Comparison of ENCODE assay signal across 22 cellular contexts in the genomic region with DNA sequence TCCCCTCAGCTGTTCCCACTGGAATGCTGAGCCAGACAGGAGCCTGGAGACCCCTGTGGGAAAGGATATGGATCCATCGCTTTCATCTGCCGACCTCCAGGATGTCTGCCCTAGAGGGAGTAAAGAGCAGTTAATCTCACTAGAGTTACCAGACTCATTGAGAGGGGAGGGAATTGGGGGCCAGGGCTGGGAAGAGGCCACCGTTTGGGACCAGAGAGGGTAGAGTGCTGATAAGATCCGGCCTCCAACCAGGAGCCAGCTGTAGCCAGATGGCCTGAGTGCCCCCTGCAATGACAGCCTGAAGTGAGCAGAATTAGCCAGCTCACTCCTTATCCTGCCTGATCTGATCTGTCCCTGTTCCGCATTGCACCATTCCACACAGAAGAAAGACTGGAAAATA. TPM values are rescaled to one million over a fixed set of nuclear protein-coding genes. Genes with fewer than 3 reads are reported as not detected.
DNase-seq lines count a peak whose midpoint lies in the region; ATAC-seq, FAIRE-seq and TF ChIP-seq lines count a peak whose summit lies in the region.
"Had no signal": no experiment of that assay in that cellular context is flagged by ENCODE, and none has a peak within 500 bp of the region (broad histone marks: within the 10 kb centered on the region; RNA-seq: fewer than 3 reads in every experiment).

No MANE protein-coding gene starts in this region.

- DNase-seq in A549 (ENCODE audit: low read depth in 1 of 2, low spot score in 1 of 2) (no peak), IMR-90 (no peak), endothelial cell (ENCODE audit: low spot score) (no peak), mesothelial cell of epicardium (ENCODE audit: low spot score in 2 of 2, unreplicated experiment in 2 of 2) (no peak), pons (ENCODE audit: low spot score) (no peak), dorsolateral prefrontal cortex (no peak)
- no peak for DNase-seq in activated CD8-positive, alpha-beta T cell treated with anti-CD3 and anti-CD28 coated beads for 36 hours
- DNase-seq: activated T-cell treated with anti-CD3 and anti-CD28 coated beads for 4 hours; NCI-H1436; NCI-H748 treated with DMSO at 0.1 percent for 48 hours; occipital lobe; SHP77 treated with DMSO at 0.1 percent for 48 hours; stimulated activated CD8-positive, alpha-beta memory T cell treated with anti-CD3 and anti-CD28 coated beads, Interleukin-4, amount 100 ng/mL, for 48 hours had no signal

- H2BK20ac ChIP-seq in IMR-90 (ENCODE audit: low read depth, low read length): no peak overlapping the region

- H2AK5ac ChIP-seq in IMR-90 (ENCODE audit: low read depth, low read length): no peak overlapping the region

- no peak overlapping the region for H3K56ac ChIP-seq in IMR-90 (ENCODE audit: extremely low read depth, insufficient read depth, low read length)

- no peak for TF ChIP-seq POLR2A in A549 (IDR thresholded peaks at IDR 0.05; ENCODE audit: low read length)
- no peak for TF ChIP-seq POLR2A in IMR-90 (IDR thresholded peaks at IDR 0.05; ENCODE audit: low read depth, low read length)

- no peak overlapping the region for H4K5ac ChIP-seq in IMR-90 (ENCODE audit: low read depth, low read length)

- H3K27me3 Mint-ChIP-seq in endothelial cell (ENCODE audit: unreplicated experiment) (peaks cover 13% of the 10 kb centered on the region), mesothelial cell of epicardium (ENCODE audit: low read depth) (peaks cover 2% of the 10 kb centered on the region)
- peaks cover 19% of the 10 kb centered on the region for H3K27me3 Mint-ChIP-seq in activated CD8-positive, alpha-beta T cell treated with anti-CD3 and anti-CD28 coated beads for 36 hours

- TF ChIP-seq CTCF in A549 (IDR thresholded peaks at IDR 0.05): no peak
- TF ChIP-seq CTCF in IMR-90 (conservative IDR thresholded peaks at IDR 0.05; ENCODE audit: low read depth, low read length): no peak
- no peak for TF ChIP-seq CTCF in endothelial cell (IDR thresholded peaks at IDR 0.05; ENCODE audit: unreplicated experiment)
- TF ChIP-seq CTCF in mesothelial cell of epicardium (IDR thresholded peaks at IDR 0.05; ENCODE audit: unreplicated experiment): no peak
- TF ChIP-seq CTCF in dorsolateral prefrontal cortex (IDR thresholded peaks at IDR 0.05 in 54 of 56, conservative IDR thresholded peaks at IDR 0.05 in 2 of 56; ENCODE audit: low read depth in 1 of 56, partially characterized antibody in 56 of 56): no peak
- no peak for TF ChIP-seq CTCF in activated CD8-positive, alpha-beta T cell treated with anti-CD3 and anti-CD28 coated beads for 36 hours (IDR thresholded peaks at IDR 0.05)

- H2BK5ac ChIP-seq in IMR-90 (ENCODE audit: low read depth, low read length, poor library complexity, severe bottlenecking): no peak overlapping the region

- H3K27ac ChIP-seq in A549 (peak overlapping the region; percentile 39 to 64; a peak in 5 of 6 replicates), IMR-90 (ENCODE audit: insufficient read depth, low read length) (no peak overlapping the region), dorsolateral prefrontal cortex (peak overlapping the region in 1 of 59 donors; percentile 15)

- H4K8ac ChIP-seq in IMR-90 (ENCODE audit: low read depth in 2 of 2, low read length in 2 of 2): no peak overlapping the region

- no peak overlapping the region for H3K9ac ChIP-seq in IMR-90 (ENCODE audit: low read depth, low read length)

- peaks cover 78% of the 10 kb centered on the region for H3K4me1 Mint-ChIP-seq in endothelial cell (ENCODE audit: unreplicated experiment)
- H3K4me1 Mint-ChIP-seq in mesothelial cell of epicardium: peaks cover 32% of the 10 kb centered on the region
- H3K4me1 Mint-ChIP-seq in activated CD8-positive, alpha-beta T cell treated with anti-CD3 and anti-CD28 coated beads for 36 hours (ENCODE audit: low read depth): peaks cover 12% of the 10 kb centered on the region

- no peaks in the 10 kb centered on the region for H4K20me1 ChIP-seq in IMR-90 (ENCODE audit: insufficient read depth, low read length)

- CTCF ChIA-PET in A549 (lab: Yijun Ruan, JAX) (interaction anchor here (1.0 to 5.8 kb wide), 3 partner anchors 9 to 400 kb away, joined by 4 to 55 read pairs (median 38); no protein-coding TSS in a partner anchor), IMR-90 (lab: Yijun Ruan, JAX) (interaction anchor here (0.7 to 1.2 kb wide), 2 partner anchors 8 to 9 kb away, joined by 4 read pairs; no protein-coding TSS in a partner anchor)
- CTCF ChIA-PET in activated CD8-positive, alpha-beta T cell treated with anti-CD3 and anti-CD28 coated beads for 36 hours (lab: Charles Lee): interaction anchor here (3.0 kb wide), 1 partner anchor 9 kb away, joined by 19 read pairs; no protein-coding TSS in a partner anchor

- in situ Hi-C loops in IMR-90 (cut with MboI; ENCODE audit: low sequenced_read_pairs): loop anchor here (5.0 kb wide), 1 partner anchor 108 kb away; no protein-coding TSS in a partner anchor

- no peak overlapping the region for H3K4ac ChIP-seq in IMR-90 (ENCODE audit: low read depth, low read length)

- H3K9me3 ChIP-seq in A549 (no peaks in the 10 kb centered on the region), IMR-90 (ENCODE audit: control insufficient read depth, insufficient read depth, low read length) (no peaks in the 10 kb centered on the region)

- no peak overlapping the region for H2BK15ac ChIP-seq in IMR-90 (ENCODE audit: low read depth, low read length)

- no peaks in the 10 kb centered on the region for H3K79me1 ChIP-seq in IMR-90 (ENCODE audit: low read depth in 1 of 2, low read length in 2 of 2)

- dilution Hi-C loops in IMR-90 (cut with HindIII; ENCODE audit: low sequenced_read_pairs, unreplicated experiment): no loop called here

- H4K91ac ChIP-seq in IMR-90 (ENCODE audit: insufficient read depth, low read depth, low read length): no peak overlapping the region

- no peaks in the 10 kb centered on the region for H3K36me3 ChIP-seq in IMR-90 (ENCODE audit: control insufficient read depth, insufficient read depth, low read length)

- H3K9me3 Mint-ChIP-seq in endothelial cell (ENCODE audit: unreplicated experiment): no peaks in the 10 kb centered on the region
- no peaks in the 10 kb centered on the region for H3K9me3 Mint-ChIP-seq in mesothelial cell of epicardium
- H3K9me3 Mint-ChIP-seq in activated CD8-positive, alpha-beta T cell treated with anti-CD3 and anti-CD28 coated beads for 36 hours: no peaks in the 10 kb centered on the region
- H3K9me3 Mint-ChIP-seq: T-helper 1 cell treated with Interleukin-12 subunit alpha and Interleukin-12 subunit beta and Interleukin-4 antibody, amounts not matched to agents 30 μg/mL and 1 μg/mL, for 36 hours had no signal

- H3K4me2 ChIP-seq in A549 (no peak overlapping the region), IMR-90 (ENCODE audit: low read depth, low read length) (no peak overlapping the region)

- POLR2A ChIA-PET in A549 (lab: Yijun Ruan, JAX): no interaction called here
- POLR2A ChIA-PET in IMR-90 (lab: Charles Lee; ENCODE audit: unreplicated experiment): no interaction called here
- POLR2A ChIA-PET in activated CD8-positive, alpha-beta T cell treated with anti-CD3 and anti-CD28 coated beads for 36 hours (lab: Charles Lee): no interaction called here

- peak overlapping the region; percentile 26 for H2AFZ ChIP-seq in IMR-90 (replicated peaks; ENCODE audit: low read length, poor library complexity)

- H3K36me3 Mint-ChIP-seq in endothelial cell (ENCODE audit: low read depth, unreplicated experiment): no peaks in the 10 kb centered on the region
- H3K36me3 Mint-ChIP-seq in mesothelial cell of epicardium: no peaks in the 10 kb centered on the region
- H3K36me3 Mint-ChIP-seq in activated CD8-positive, alpha-beta T cell treated with anti-CD3 and anti-CD28 coated beads for 36 hours (ENCODE audit: low read depth): no peaks in the 10 kb centered on the region
- H3K36me3 Mint-ChIP-seq: IgD-negative memory B cell had no signal

- H3K9me1 ChIP-seq in IMR-90 (ENCODE audit: insufficient read depth, low read length): peaks cover 2% of the 10 kb centered on the region; the same call in 1 of the 2 replicates

- H3K4me1 ChIP-seq in A549 (peaks cover 15% of the 10 kb centered on the region; the same call in 2 of the 3 replicates), IMR-90 (ENCODE audit: control insufficient read depth, insufficient read depth, low read length) (no peaks in the 10 kb centered on the region)

- H3K27me3 ChIP-seq in IMR-90 (ENCODE audit: control insufficient read depth, insufficient read depth, low read length) (peaks cover 30% of the 10 kb centered on the region), dorsolateral prefrontal cortex (peaks cover 0 to 21% (median under 1%) of the 10 kb centered on the region in 45 donors)

- no peak overlapping the region for H3K18ac ChIP-seq in IMR-90 (ENCODE audit: low read depth, low read length)

- intact Hi-C loops in IMR-90 (cut with micrococcal nuclease): no loop called here
- intact Hi-C loops in dorsolateral prefrontal cortex (cut with DNase I): loop anchor here in 1 of 2 donors (10.0 kb wide), 1 partner anchor 106 kb away; no protein-coding TSS in a partner anchor
- intact Hi-C loops in activated CD8-positive, alpha-beta T cell treated with anti-CD3 and anti-CD28 coated beads for 36 hours (cut with micrococcal nuclease): no loop called here

- FAIRE-seq in A549 (lab: Jason Lieb, UNC): no peak
- FAIRE-seq: frontal cortex, GM18507 had no signal

- peak overlapping the region; percentile 71 for H3K27ac Mint-ChIP-seq in endothelial cell (ENCODE audit: unreplicated experiment)
- H3K27ac Mint-ChIP-seq in mesothelial cell of epicardium: peak overlapping the region; percentile 40
- no peak overlapping the region for H3K27ac Mint-ChIP-seq in activated CD8-positive, alpha-beta T cell treated with anti-CD3 and anti-CD28 coated beads for 36 hours
- H3K27ac Mint-ChIP-seq: IgD-negative memory B cell; T-helper 1 cell treated with Interleukin-12 subunit alpha and Interleukin-12 subunit beta and Interleukin-4 antibody, amounts not matched to agents 30 μg/mL and 1 μg/mL, for 36 hours had no signal

- no TSS peak for BruUV-seq in IMR-90 (replicated peaks; lab: Mats Ljungman, UMichigan)

- 81% methylated on average over 5 of the region's 5 CpGs for whole genome bisulfite sequencing in A549 (ENCODE audit: missing lambda C conversion rate)
- WGBS in IMR-90 (ENCODE audit: extremely low coverage in 2 of 2, insufficient read length in 1 of 2), 2 experiments: 8% methylated on average over 2 of the region's 5 CpGs; no CpG with 5 or more reads in 1 of the 2 experiments

- no peak overlapping the region for H3K23ac ChIP-seq in IMR-90 (ENCODE audit: low read depth, low read length)

- H3K4me3 ChIP-seq in A549: no peak overlapping the region
- no peak overlapping the region for H3K4me3 ChIP-seq in IMR-90 (ENCODE audit: insufficient read depth, low read depth, low read length)
- H3K4me3 ChIP-seq in dorsolateral prefrontal cortex: no peak overlapping the region

- no peak overlapping the region for H2AK9ac ChIP-seq in IMR-90 (replicated peaks; ENCODE audit: low read depth, low read length, poor library complexity)

- H3K4me3 Mint-ChIP-seq in endothelial cell (ENCODE audit: unreplicated experiment): peak overlapping the region; percentile 7
- H3K4me3 Mint-ChIP-seq in mesothelial cell of epicardium: no peak overlapping the region
- H3K4me3 Mint-ChIP-seq in activated CD8-positive, alpha-beta T cell treated with anti-CD3 and anti-CD28 coated beads for 36 hours: no peak overlapping the region
- H3K4me3 Mint-ChIP-seq: IgD-negative memory B cell; T-helper 1 cell treated with Interleukin-12 subunit alpha and Interleukin-12 subunit beta and Interleukin-4 antibody, amounts not matched to agents 30 μg/mL and 1 μg/mL, for 36 hours had no signal

- TF ChIP-seq EP300 in A549 (IDR thresholded peaks at IDR 0.05): no peak

- ATAC-seq in A549: peak in 1 of 2 experiments; percentile 34; a peak in 3 of 6 replicates
- ATAC-seq in IMR-90 (ENCODE audit: low read depth): no peak
- no peak for ATAC-seq in activated CD8-positive, alpha-beta T cell treated with anti-CD3 and anti-CD28 coated beads for 36 hours
- no peak for ATAC-seq in HG03108 (IDR thresholded peaks at IDR 0.05; ENCODE audit: unreplicated experiment)

- TF ChIP-seq RAD21 in A549 (conservative IDR thresholded peaks at IDR 0.05 in 1 of 2, IDR thresholded peaks at IDR 0.05 in 1 of 2): no peak
- TF ChIP-seq RAD21 in IMR-90 (IDR thresholded peaks at IDR 0.05; ENCODE audit: low read length): no peak

- H3K14ac ChIP-seq in IMR-90 (replicated peaks; ENCODE audit: low read depth, low read length): no peak overlapping the region

- H2BK120ac ChIP-seq in IMR-90 (ENCODE audit: low read depth, low read length): no peak overlapping the region

RNA-seq across cellular contexts. Expression of a gene that starts 3.7 kb away (rescaled TPM):
- polyA plus RNA-seq in A549 (2011; rRNA removed): 0.08 and 0.14 TPM in 2 replicates
- 0.05 and 0.10 TPM in 2 replicates for polyA plus RNA-seq in A549 (2012; cell fraction: cytosol; rRNA removed)
- 0.65 and 0.80 TPM in 2 replicates for polyA plus RNA-seq in A549 (2012; cell fraction: nucleus; rRNA removed)
- polyA plus RNA-seq in A549 (2017; fragmentation: RNase III; extraction: RNeasy Plus Mini Kit Qiagen cat#74134 plus additional on column Dnase treatment): 0.08 to 0.09 TPM (median 0.08 TPM) in 3 replicates
- polyA minus RNA-seq in A549 (2011; rRNA and poly(A)+ RNA removed): 0.12 and 0.24 TPM in 2 replicates
- total RNA-seq in IMR-90 (2012; rRNA removed): not detected in 2 replicates
- not detected in 2 replicates for polyA plus RNA-seq in IMR-90 (2012; rRNA removed)
- 0.02 TPM in 1 of 2 replicates, not detected in the other for polyA plus RNA-seq in IMR-90 (2012; cell fraction: cytosol; rRNA removed)
- 0.04 TPM in 1 of 2 replicates, not detected in the other for polyA plus RNA-seq in IMR-90 (2012; cell fraction: nucleus; rRNA removed; ENCODE audit: low replicate concordance)
- total RNA-seq in endothelial cell (ENCODE audit: unreplicated experiment): 48.8 TPM
- 3.1 to 3.4 TPM (median 3.1 TPM) in 3 replicates for total RNA-seq in mesothelial cell of epicardium
- 100 to 1,000 TPM in 15 of 120 experiments, 10 to 100 TPM in 101, 1 to 10 TPM in 4; 5.6 to 161 (median 44.4) TPM for total RNA-seq in dorsolateral prefrontal cortex
- not detected for total RNA-seq in activated CD8-positive, alpha-beta T cell treated with anti-CD3 and anti-CD28 coated beads for 36 hours
- total RNA-seq: epithelial cell of proximal tubule, G401, MCF 10A, renal cortical epithelial cell had no signal
- polyA plus RNA-seq: IgD-negative memory B cell had no signal

RNA-seq across cellular contexts. Expression of a gene that starts 59.0 kb away (rescaled TPM):
- 0.04 TPM in 1 of 2 replicates, not detected in the other for polyA plus RNA-seq in A549 (2011; rRNA removed)
- under 0.01 TPM in 1 of 2 replicates, not detected in the other for polyA plus RNA-seq in A549 (2012; cell fraction: cytosol; rRNA removed)
- polyA plus RNA-seq in A549 (2012; cell fraction: nucleus; rRNA removed): 0.01 TPM in 2 replicates
- polyA plus RNA-seq in A549 (2017; fragmentation: RNase III; extraction: RNeasy Plus Mini Kit Qiagen cat#74134 plus additional on column Dnase treatment): 0.01 TPM in 1 of 3 replicates, not detected in the others
- not detected in 2 replicates for polyA minus RNA-seq in A549 (2011; rRNA and poly(A)+ RNA removed)
- not detected in 2 replicates for total RNA-seq in IMR-90 (2012; rRNA removed)
- not detected in 2 replicates for polyA plus RNA-seq in IMR-90 (2012; rRNA removed)
- not detected in 2 replicates for polyA plus RNA-seq in IMR-90 (2012; cell fraction: cytosol; rRNA removed)
- polyA plus RNA-seq in IMR-90 (2012; cell fraction: nucleus; rRNA removed; ENCODE audit: low replicate concordance): not detected in 2 replicates
- total RNA-seq in endothelial cell (ENCODE audit: unreplicated experiment): 4.7 TPM
- total RNA-seq in mesothelial cell of epicardium: 11.5 to 14.7 TPM (median 13.2 TPM) in 3 replicates
- 10 to 100 TPM in 31 of 120 experiments, 1 to 10 TPM in 89; 2.6 to 16.4 (median 8.3) TPM for total RNA-seq in dorsolateral prefrontal cortex
- total RNA-seq in activated CD8-positive, alpha-beta T cell treated with anti-CD3 and anti-CD28 coated beads for 36 hours: not detected
- total RNA-seq: epithelial cell of proximal tubule, G401, MCF 10A, renal cortical epithelial cell had no signal
- polyA plus RNA-seq: IgD-negative memory B cell had no signal
